7 cellular contexts compared by ENCODE assay signal in the genomic region with DNA sequence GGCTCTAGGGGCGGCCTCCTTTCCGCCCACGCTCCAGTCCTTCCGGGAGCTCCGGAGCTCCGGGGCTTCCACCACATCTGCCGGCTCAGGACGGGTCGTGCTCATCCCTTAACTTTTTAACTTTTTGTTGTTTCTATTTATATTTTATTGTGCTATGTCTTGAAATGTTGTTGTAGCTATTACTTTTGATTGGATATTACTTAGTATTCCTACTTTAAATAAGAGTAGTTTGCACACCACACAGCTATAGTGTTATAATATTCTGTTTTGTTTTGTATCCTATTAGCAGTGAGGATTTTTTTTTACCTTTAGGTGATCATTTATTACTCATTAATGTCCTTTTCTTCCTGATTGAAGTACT.
DNase-seq lines count a peak whose midpoint lies in the region; ATAC-seq and TF ChIP-seq lines count a peak whose summit lies in the region.
"Not testable (repeated sequence)": the region's sequence is repeated elsewhere in the genome, so short reads cannot be mapped to it uniquely, and the experiment has no call there.

No MANE protein-coding gene starts in this region.

- not testable (repeated sequence) for H4K20me1 ChIP-seq in mammary epithelial cell (ENCODE audit: insufficient read depth, low read length)

- H3K4me3 ChIP-seq in MG63 (peak overlapping the region; percentile 68), mammary epithelial cell (replicated peaks in 1 of 3; ENCODE audit: insufficient read depth in 1 of 3, low read depth in 2 of 3, low read length in 3 of 3) (peak overlapping the region; percentile 52 to 61 (median 59)), foreskin fibroblast (ENCODE audit: low read depth in 1 of 2, low read length in 2 of 2) (peak overlapping the region; percentile 64), mesodermal cell (ENCODE audit: extremely low read depth, insufficient read depth, low read length, poor library complexity, severe bottlenecking) (peak overlapping the region; percentile 53), gastrocnemius medialis (peak overlapping the region; percentile 45 to 52 (median 48))

- not testable (repeated sequence) for H3K36me3 ChIP-seq in MG63; mammary epithelial cell (ENCODE audit: insufficient read depth, low read length); mesodermal cell (ENCODE audit: control insufficient read depth, insufficient read depth, low read length); gastrocnemius medialis

- peak overlapping the region; percentile 73 for H3K4me3 Mint-ChIP-seq in activated CD4-positive, alpha-beta memory T cell treated with anti-CD3 and anti-CD28 coated beads, Interleukin-2, amount 10 ng/mL, durations not matched to agents 7 days and 5 days

- CTCF ChIA-PET in activated CD4-positive, alpha-beta memory T cell treated with anti-CD3 and anti-CD28 coated beads, Interleukin-2, amount 10 ng/mL, durations not matched to agents 7 days and 5 days (lab: Charles Lee), result interaction anchor here (1.2 kb wide), 1 partner anchor 1015 kb away, joined by 6 read pairs; no protein-coding TSS in a partner anchor
- CTCF ChIA-PET in mammary epithelial cell (lab: Charles Lee; ENCODE audit: low non-redundant PET), result not testable (repeated sequence)

- DNase-seq in MG63; activated CD4-positive, alpha-beta memory T cell treated with anti-CD3 and anti-CD28 coated beads, Interleukin-2, amount 10 ng/mL, durations not matched to agents 7 days and 5 days; mammary epithelial cell; foreskin fibroblast; gastrocnemius medialis: not testable (repeated sequence)

- not testable (repeated sequence) for H3K9ac ChIP-seq in mammary epithelial cell (ENCODE audit: insufficient read depth, low read length)

- H3K9me3 ChIP-seq in MG63; mammary epithelial cell (replicated peaks; ENCODE audit: insufficient read depth, low read length); mesodermal cell (ENCODE audit: control insufficient read depth, low read length); gastrocnemius medialis: not testable (repeated sequence)

- peaks cover 10% of the 10 kb centered on the region for H3K4me1 ChIP-seq in mammary epithelial cell (ENCODE audit: insufficient read depth, low read length)
- not testable (repeated sequence) for H3K4me1 ChIP-seq in mesodermal cell (ENCODE audit: control insufficient read depth, insufficient read depth, low read length, poor library complexity, severe bottlenecking); gastrocnemius medialis

- TF ChIP-seq CTCF in mammary epithelial cell (conservative IDR thresholded peaks at IDR 0.05 in 1 of 2, IDR thresholded peaks at IDR 0.05 in 1 of 2; ENCODE audit: extremely low read depth in 1 of 2, insufficient read depth in 1 of 2, low read depth in 1 of 2, low read length in 2 of 2); foreskin fibroblast (IDR thresholded peaks at IDR 0.05; ENCODE audit: low read depth, low read length); gastrocnemius medialis (IDR thresholded peaks at IDR 0.05 in 4 of 5, conservative IDR thresholded peaks at IDR 0.05 in 1 of 5): not testable (repeated sequence)

- H3K27me3 ChIP-seq in MG63; mammary epithelial cell (ENCODE audit: insufficient read depth, low read length): not testable (repeated sequence)
- H3K27me3 ChIP-seq in gastrocnemius medialis, result peaks cover 57 to 68% (median 67%) of the 10 kb centered on the region in 3 donors

- WGBS in mammary epithelial cell (ENCODE audit: low coverage, missing lambda C conversion rate), result 18% methylated on average over 9 of the region's 9 CpGs
- 0 to 5% methylated on average over 1 to 3 of the region's 9 CpGs for WGBS in mesodermal cell (ENCODE audit: insufficient coverage in 2 of 2), 2 experiments

- intact Hi-C loops in mammary epithelial cell (cut with micrococcal nuclease); gastrocnemius medialis (cut with DNase I; ENCODE audit: low total_unique reads): not testable (repeated sequence)

- H3K79me2 ChIP-seq in mammary epithelial cell (ENCODE audit: insufficient read depth, low read length), result not testable (repeated sequence)

- ATAC-seq in GM18867 (IDR thresholded peaks at IDR 0.05; ENCODE audit: unreplicated experiment), result peak; percentile 0
- not testable (repeated sequence) for ATAC-seq in gastrocnemius medialis

- H3K36me3 Mint-ChIP-seq in activated CD4-positive, alpha-beta memory T cell treated with anti-CD3 and anti-CD28 coated beads, Interleukin-2, amount 10 ng/mL, durations not matched to agents 7 days and 5 days (ENCODE audit: low read depth), result peaks cover 15% of the 10 kb centered on the region

- not testable (repeated sequence) for H3K27ac ChIP-seq in mammary epithelial cell (ENCODE audit: insufficient read depth, low read depth, low read length); mesodermal cell (ENCODE audit: low read depth, low read length, severe bottlenecking)
- peak overlapping the region in 3 of 4 donors; percentile 43 to 52 (median 48) for H3K27ac ChIP-seq in gastrocnemius medialis

- in situ Hi-C loops in mammary epithelial cell (cut with MboI; ENCODE audit: low sequenced_read_pairs in 2 of 2); gastrocnemius medialis (cut with MboI; ENCODE audit: low sequenced_read_pairs in 4 of 4): not testable (repeated sequence)

- not testable (repeated sequence) for TF ChIP-seq POLR2A in gastrocnemius medialis (IDR thresholded peaks at IDR 0.05)

- H3K4me2 ChIP-seq in mammary epithelial cell (ENCODE audit: insufficient read depth, low read depth, low read length), result peak overlapping the region; percentile 93

- not testable (repeated sequence) for BruUV-seq in mammary epithelial cell (replicated peaks; lab: Mats Ljungman, UMichigan)

- POLR2A ChIA-PET in activated CD4-positive, alpha-beta memory T cell treated with anti-CD3 and anti-CD28 coated beads, Interleukin-2, amount 10 ng/mL, durations not matched to agents 7 days and 5 days (lab: Charles Lee), result interaction anchor here (1.4 kb wide), 1 partner anchor 1015 kb away, joined by 3 read pairs; no protein-coding TSS in a partner anchor

- not testable (repeated sequence) for H3K27ac Mint-ChIP-seq in activated CD4-positive, alpha-beta memory T cell treated with anti-CD3 and anti-CD28 coated beads, Interleukin-2, amount 10 ng/mL, durations not matched to agents 7 days and 5 days

- peaks cover 55% of the 10 kb centered on the region for H3K27me3 Mint-ChIP-seq in activated CD4-positive, alpha-beta memory T cell treated with anti-CD3 and anti-CD28 coated beads, Interleukin-2, amount 10 ng/mL, durations not matched to agents 7 days and 5 days

- peak overlapping the region; percentile 97 for H2AFZ ChIP-seq in mammary epithelial cell (ENCODE audit: low read depth, low read length)

- dilution Hi-C loops in mammary epithelial cell (cut with HindIII; ENCODE audit: low sequenced_read_pairs), result not testable (repeated sequence)

- H3K9me3 Mint-ChIP-seq in activated CD4-positive, alpha-beta memory T cell treated with anti-CD3 and anti-CD28 coated beads, Interleukin-2, amount 10 ng/mL, durations not matched to agents 7 days and 5 days, result not testable (repeated sequence)

- peaks cover 33% of the 10 kb centered on the region for H3K4me1 Mint-ChIP-seq in activated CD4-positive, alpha-beta memory T cell treated with anti-CD3 and anti-CD28 coated beads, Interleukin-2, amount 10 ng/mL, durations not matched to agents 7 days and 5 days
